23 cellular contexts compared by ENCODE assay signal in the genomic region with DNA sequence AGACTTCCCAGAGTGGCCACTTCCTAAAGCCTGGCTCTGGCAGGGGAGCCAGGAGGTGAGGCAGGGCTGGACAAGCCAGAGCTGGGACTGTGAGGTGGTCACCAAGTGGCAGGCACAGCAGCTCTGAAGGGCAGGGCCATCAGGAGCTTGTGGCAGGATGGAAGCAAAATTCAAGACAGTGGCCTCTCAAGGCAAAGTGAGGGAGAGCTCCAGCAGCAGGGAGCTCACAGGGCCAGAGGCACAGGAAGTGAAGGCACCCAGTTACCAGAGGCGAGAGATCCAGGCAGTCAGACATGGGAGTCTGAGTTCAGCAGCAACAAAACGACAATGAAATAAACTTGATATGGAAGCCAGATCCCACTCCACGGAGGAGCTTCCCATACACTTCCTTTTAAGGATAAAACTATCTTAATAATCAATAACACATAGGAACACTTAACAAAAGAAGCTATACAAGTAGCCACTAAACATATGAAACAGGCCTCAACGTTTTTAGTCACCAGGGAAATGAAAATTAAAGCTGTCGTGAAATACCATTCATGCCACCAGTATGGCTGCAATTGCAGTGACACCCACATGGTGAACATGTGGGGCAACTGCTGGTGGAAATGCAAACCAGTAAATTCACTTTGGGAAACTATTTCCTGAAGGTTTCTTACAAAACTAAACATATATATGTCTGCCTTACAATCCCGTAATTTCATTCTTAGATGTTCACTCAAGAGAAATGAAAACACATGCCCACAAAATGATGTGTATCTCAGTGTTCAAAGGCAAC. TPM values are rescaled to one million over a fixed set of nuclear protein-coding genes. Genes with fewer than 3 reads are reported as not detected.
DNase-seq lines count a peak whose midpoint lies in the region; ATAC-seq and TF ChIP-seq lines count a peak whose summit lies in the region.
"Had no signal": no experiment of that assay in that cellular context is flagged by ENCODE, and none has a peak within 500 bp of the region (broad histone marks: within the 10 kb centered on the region; RNA-seq: fewer than 3 reads in every experiment).

No MANE protein-coding gene starts in this region.

- no peak for ATAC-seq in GM23338
- ATAC-seq: HCT116, PC-3 had no signal

- H3K4me3 ChIP-seq in GM23338 (no peak overlapping the region), mesendoderm (ENCODE audit: low read length) (no peak overlapping the region), dorsolateral prefrontal cortex (no peak overlapping the region)
- H3K4me3 ChIP-seq: BLaER1 had no signal

- no peak overlapping the region for H2BK5ac ChIP-seq in mesendoderm (ENCODE audit: low read length)

- H4K5ac ChIP-seq in mesendoderm (ENCODE audit: low read length): no peak overlapping the region

- no peak for TF ChIP-seq CTCF in GM23338 (conservative IDR thresholded peaks at IDR 0.05; ENCODE audit: low read depth in 2 of 2)
- TF ChIP-seq CTCF in chondrocyte (IDR thresholded peaks at IDR 0.05): no peak
- TF ChIP-seq CTCF in dorsolateral prefrontal cortex (IDR thresholded peaks at IDR 0.05 in 54 of 56, conservative IDR thresholded peaks at IDR 0.05 in 2 of 56; ENCODE audit: low read depth in 1 of 56, partially characterized antibody in 56 of 56): no peak

- no peaks in the 10 kb centered on the region for H3K36me3 ChIP-seq in GM23338 (ENCODE audit: insufficient read depth)
- H3K36me3 ChIP-seq in mesendoderm (ENCODE audit: control insufficient read depth, insufficient read depth, low read length): no peaks in the 10 kb centered on the region
- H3K36me3 ChIP-seq: BLaER1 had no signal

- H2AK5ac ChIP-seq in mesendoderm (ENCODE audit: low read length): no peak overlapping the region

- H3K9me3 Mint-ChIP-seq in GM23338 (no peaks in the 10 kb centered on the region), chondrocyte (ENCODE audit: low read depth) (no peaks in the 10 kb centered on the region)
- no peaks in the 10 kb centered on the region for H3K9me3 Mint-ChIP-seq in activated T-helper 1 cell treated with anti-CD3 and anti-CD28 coated beads, Interleukin-12 subunit alpha, Interleukin-12 subunit beta, Interleukin-2, Interleukin-4 antibody, amounts not matched to agents 30 ng/mL and 10 ng/mL and 1 ng/mL, durations not matched to agents 14 hours and 24 hours and 36 hours
- H3K9me3 Mint-ChIP-seq: CD4-positive, CD25-positive, alpha-beta regulatory T cell; T-helper 1 cell treated with Interleukin-12 subunit alpha and Interleukin-12 subunit beta and Interleukin-4 antibody, amounts not matched to agents 30 μg/mL and 1 μg/mL, for 36 hours had no signal

- DNase-seq in GM23338 (ENCODE audit: low spot score): no peak
- no peak for DNase-seq in chondrocyte (ENCODE audit: low spot score)
- peak; percentile 27 for DNase-seq in mesendoderm
- DNase-seq in dorsolateral prefrontal cortex: no peak
- no peak for DNase-seq in activated T-helper 1 cell treated with anti-CD3 and anti-CD28 coated beads, Interleukin-12 subunit alpha, Interleukin-12 subunit beta, Interleukin-2, Interleukin-4 antibody, amounts not matched to agents 30 ng/mL and 10 ng/mL and 1 ng/mL, durations not matched to agents 14 hours and 24 hours and 36 hours (ENCODE audit: low spot score)
- no peak for DNase-seq in stimulated activated CD8-positive, alpha-beta memory T cell treated with anti-CD3 and anti-CD28 coated beads, Interleukin-4, amount 100 ng/mL, for 48 hours
- no peak for DNase-seq in HuH-7.5 (ENCODE audit: low spot score)
- DNase-seq: CD4-positive, CD25-positive, alpha-beta regulatory T cell; DMS153; DND-41; IMR-90; NCI-H1105; NCI-H1436 treated with DMSO at 0.1 percent for 48 hours; NCI-H187 treated with DMSO at 0.1 percent for 48 hours; NCI-H524 treated with DMSO at 0.1 percent for 48 hours; NCI-H774; PC-3; SK-N-SH; SW 1271 had no signal

- H2AFZ ChIP-seq in GM23338: peak overlapping the region; percentile 89; the same call in 1 of the 2 replicates

- peaks cover 3% of the 10 kb centered on the region for H3K27me3 Mint-ChIP-seq in GM23338 (ENCODE audit: insufficient read depth, low read depth, poor library complexity)
- peaks cover 2% of the 10 kb centered on the region for H3K27me3 Mint-ChIP-seq in chondrocyte (ENCODE audit: low read depth)
- H3K27me3 Mint-ChIP-seq in activated T-helper 1 cell treated with anti-CD3 and anti-CD28 coated beads, Interleukin-12 subunit alpha, Interleukin-12 subunit beta, Interleukin-2, Interleukin-4 antibody, amounts not matched to agents 30 ng/mL and 10 ng/mL and 1 ng/mL, durations not matched to agents 14 hours and 24 hours and 36 hours (ENCODE audit: insufficient read depth): peaks cover 15% of the 10 kb centered on the region

- peaks cover 13% of the 10 kb centered on the region for H3K4me1 Mint-ChIP-seq in GM23338
- H3K4me1 Mint-ChIP-seq in chondrocyte (ENCODE audit: low read depth): no peaks in the 10 kb centered on the region
- no peaks in the 10 kb centered on the region for H3K4me1 Mint-ChIP-seq in activated T-helper 1 cell treated with anti-CD3 and anti-CD28 coated beads, Interleukin-12 subunit alpha, Interleukin-12 subunit beta, Interleukin-2, Interleukin-4 antibody, amounts not matched to agents 30 ng/mL and 10 ng/mL and 1 ng/mL, durations not matched to agents 14 hours and 24 hours and 36 hours (ENCODE audit: low read depth)
- H3K4me1 Mint-ChIP-seq: CD4-positive, CD25-positive, alpha-beta regulatory T cell had no signal

- H3K27ac ChIP-seq in GM23338 (ENCODE audit: low read depth) (no peak overlapping the region), mesendoderm (ENCODE audit: low read depth, low read length) (no peak overlapping the region), dorsolateral prefrontal cortex (no peak overlapping the region)
- H3K27ac ChIP-seq: BLaER1 had no signal

- H3K4me2 ChIP-seq in GM23338 (no peak overlapping the region), mesendoderm (ENCODE audit: low read length) (no peak overlapping the region)
- H3K4me2 ChIP-seq: BLaER1, SK-N-SH had no signal

- no peak overlapping the region for H4K8ac ChIP-seq in mesendoderm (ENCODE audit: low read depth, low read length)

- H3K18ac ChIP-seq in mesendoderm (ENCODE audit: low read length): no peak overlapping the region

- H3K4me3 Mint-ChIP-seq in GM23338: no peak overlapping the region
- H3K4me3 Mint-ChIP-seq in chondrocyte (ENCODE audit: unreplicated experiment): no peak overlapping the region
- H3K4me3 Mint-ChIP-seq in activated T-helper 1 cell treated with anti-CD3 and anti-CD28 coated beads, Interleukin-12 subunit alpha, Interleukin-12 subunit beta, Interleukin-2, Interleukin-4 antibody, amounts not matched to agents 30 ng/mL and 10 ng/mL and 1 ng/mL, durations not matched to agents 14 hours and 24 hours and 36 hours: no peak overlapping the region
- H3K4me3 Mint-ChIP-seq: CD4-positive, CD25-positive, alpha-beta regulatory T cell; T-helper 1 cell treated with Interleukin-12 subunit alpha and Interleukin-12 subunit beta and Interleukin-4 antibody, amounts not matched to agents 30 μg/mL and 1 μg/mL, for 36 hours had no signal

- H3K4me1 ChIP-seq in GM23338 (ENCODE audit: insufficient read depth) (peaks cover 9% of the 10 kb centered on the region), mesendoderm (ENCODE audit: control insufficient read depth, low read depth, low read length) (no peaks in the 10 kb centered on the region)
- H3K4me1 ChIP-seq: BLaER1 had no signal

- H3K56ac ChIP-seq in mesendoderm (ENCODE audit: low read length): no peak overlapping the region

- H3K27ac Mint-ChIP-seq in GM23338 (no peak overlapping the region), chondrocyte (ENCODE audit: unreplicated experiment) (peak overlapping the region; percentile 12)
- H3K27ac Mint-ChIP-seq in activated T-helper 1 cell treated with anti-CD3 and anti-CD28 coated beads, Interleukin-12 subunit alpha, Interleukin-12 subunit beta, Interleukin-2, Interleukin-4 antibody, amounts not matched to agents 30 ng/mL and 10 ng/mL and 1 ng/mL, durations not matched to agents 14 hours and 24 hours and 36 hours: no peak overlapping the region
- H3K27ac Mint-ChIP-seq: CD4-positive, CD25-positive, alpha-beta regulatory T cell; T-helper 1 cell treated with Interleukin-12 subunit alpha and Interleukin-12 subunit beta and Interleukin-4 antibody, amounts not matched to agents 30 μg/mL and 1 μg/mL, for 36 hours had no signal

- peaks cover 14% of the 10 kb centered on the region; the same call in 1 of the 2 replicates for H3K9me2 ChIP-seq in GM23338 (ENCODE audit: insufficient read depth)
- H3K9me2 ChIP-seq: SK-N-SH had no signal

- no peaks in the 10 kb centered on the region for H3K79me1 ChIP-seq in mesendoderm (ENCODE audit: low read length)

- no peak overlapping the region for H3K9ac ChIP-seq in mesendoderm (ENCODE audit: low read length)
- H3K9ac ChIP-seq: BLaER1, SK-N-SH had no signal

- H3K36me3 Mint-ChIP-seq in GM23338 (ENCODE audit: low read depth) (no peaks in the 10 kb centered on the region), chondrocyte (ENCODE audit: low read depth) (no peaks in the 10 kb centered on the region)
- no peaks in the 10 kb centered on the region for H3K36me3 Mint-ChIP-seq in activated T-helper 1 cell treated with anti-CD3 and anti-CD28 coated beads, Interleukin-12 subunit alpha, Interleukin-12 subunit beta, Interleukin-2, Interleukin-4 antibody, amounts not matched to agents 30 ng/mL and 10 ng/mL and 1 ng/mL, durations not matched to agents 14 hours and 24 hours and 36 hours (ENCODE audit: low read depth)
- H3K36me3 Mint-ChIP-seq: CD4-positive, CD25-positive, alpha-beta regulatory T cell had no signal

- H4K20me1 ChIP-seq in GM23338 (replicated peaks; ENCODE audit: insufficient read depth): no peaks in the 10 kb centered on the region
- H4K20me1 ChIP-seq: BLaER1 had no signal

- no peak overlapping the region for H3K4ac ChIP-seq in mesendoderm (ENCODE audit: low read depth, low read length)

- H3K23ac ChIP-seq in mesendoderm (ENCODE audit: low read length): no peak overlapping the region

- H3F3A ChIP-seq in GM23338 (replicated peaks; ENCODE audit: low read depth): no peaks in the 10 kb centered on the region

- no peaks in the 10 kb centered on the region for H3K79me2 ChIP-seq in GM23338 (replicated peaks; ENCODE audit: insufficient read depth)
- H3K79me2 ChIP-seq in mesendoderm (ENCODE audit: control insufficient read depth, insufficient read depth, low read length): no peaks in the 10 kb centered on the region

- no peak overlapping the region for H2BK15ac ChIP-seq in mesendoderm (replicated peaks; ENCODE audit: low read depth)

- no CpG with 5 or more reads among the region's 6 CpGs for WGBS in mesendoderm (ENCODE audit: extremely low coverage, insufficient coverage, low lambda C conversion rate)

- H2BK120ac ChIP-seq in mesendoderm (ENCODE audit: low read depth, low read length): no peak overlapping the region

- H3K27me3 ChIP-seq in GM23338 (ENCODE audit: insufficient read depth): no peaks in the 10 kb centered on the region
- no peaks in the 10 kb centered on the region for H3K27me3 ChIP-seq in mesendoderm (ENCODE audit: insufficient read depth, low read length, poor library complexity)
- peaks cover 0 to 6% (median 0%) of the 10 kb centered on the region in 45 donors for H3K27me3 ChIP-seq in dorsolateral prefrontal cortex
- H3K27me3 ChIP-seq: BLaER1 had no signal

- intact Hi-C loops in dorsolateral prefrontal cortex (cut with DNase I): no loop called here
- intact Hi-C loops in activated T-helper 1 cell treated with anti-CD3 and anti-CD28 coated beads, Interleukin-12 subunit alpha, Interleukin-12 subunit beta, Interleukin-2, Interleukin-4 antibody, amounts not matched to agents 30 ng/mL and 10 ng/mL and 1 ng/mL, durations not matched to agents 14 hours and 24 hours and 36 hours (cut with micrococcal nuclease): no loop called here

RNA-seq across cellular contexts. Expression of a gene that starts 35.4 kb away (rescaled TPM):
- 16.9 and 19.6 TPM in 2 replicates for total RNA-seq in GM23338 (2014; rRNA removed; shearing (Covaris generic))
- 9.6 and 12.8 TPM in 2 replicates for polyA plus RNA-seq in GM23338 (2016; fragmentation: Nextera tagmentation; extraction: Ambion mirVana)
- total RNA-seq in chondrocyte: 5.8 to 34.8 TPM (median 6.9 TPM) in 3 replicates
- 23.6 TPM for polyA plus RNA-seq in mesendoderm (2013, experiment 1 of 2)
- polyA plus RNA-seq in mesendoderm (2013, experiment 2 of 2): 22.3 TPM
- 10 to 100 TPM in 111 of 120 experiments, 1 to 10 TPM in 9; 4.1 to 30.7 (median 14.7) TPM for total RNA-seq in dorsolateral prefrontal cortex
- 0.26 and 0.61 TPM in 2 replicates for total RNA-seq in activated T-helper 1 cell treated with anti-CD3 and anti-CD28 coated beads, Interleukin-12 subunit alpha, Interleukin-12 subunit beta, Interleukin-2, Interleukin-4 antibody, amounts not matched to agents 30 ng/mL and 10 ng/mL and 1 ng/mL, durations not matched to agents 14 hours and 24 hours and 36 hours
- total RNA-seq: G401 had no signal
- polyA plus RNA-seq: CD4-positive, CD25-positive, alpha-beta regulatory T cell had no signal
